In the genomic region with DNA sequence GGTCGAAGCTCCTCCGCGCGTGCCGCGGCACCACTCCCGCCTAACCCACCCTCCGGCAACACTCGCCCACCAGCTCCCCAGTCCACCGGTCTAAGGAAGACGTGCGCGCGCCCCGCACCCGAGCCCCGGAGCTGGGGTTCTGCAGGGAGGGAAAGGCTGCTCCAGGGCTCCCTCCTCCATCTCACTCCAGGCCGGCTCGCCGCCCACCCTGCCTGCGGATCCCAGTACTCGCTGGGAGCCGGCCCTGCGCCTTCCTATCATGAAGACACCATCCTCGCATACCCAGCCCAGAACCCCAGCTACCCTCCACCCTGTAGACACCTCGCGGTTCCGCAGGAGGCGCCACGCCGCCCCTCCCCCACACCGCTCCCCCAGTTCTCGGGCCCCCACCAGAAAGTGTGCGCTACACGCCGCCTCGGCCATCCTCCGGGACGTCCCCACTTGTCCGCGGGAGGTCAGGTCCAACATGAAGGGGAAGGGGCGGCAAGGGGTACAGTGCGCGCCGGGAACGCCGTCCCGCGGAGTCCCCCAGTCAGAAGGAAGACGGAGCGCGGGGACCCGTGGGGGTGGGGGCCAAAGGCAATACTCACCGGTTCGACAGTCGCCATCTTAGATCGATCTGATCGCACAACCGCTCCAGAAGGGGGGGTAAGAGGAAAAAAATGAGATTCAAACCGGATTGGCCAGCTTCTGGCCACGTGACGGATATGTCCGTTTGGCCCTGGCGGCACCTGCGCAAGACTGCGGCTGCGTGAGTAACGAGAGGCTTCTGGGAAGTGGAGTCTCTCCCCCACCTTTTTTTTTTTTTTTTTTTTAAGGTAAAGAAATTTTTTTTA, we compare ENCODE assay signal across 8 cellular contexts. TPM values are rescaled to one million over a fixed set of nuclear protein-coding genes. Genes with fewer than 3 reads are reported as not detected.
DNase-seq lines count a peak whose midpoint lies in the region; ATAC-seq, FAIRE-seq and TF ChIP-seq lines count a peak whose summit lies in the region.

A gene with protein sequence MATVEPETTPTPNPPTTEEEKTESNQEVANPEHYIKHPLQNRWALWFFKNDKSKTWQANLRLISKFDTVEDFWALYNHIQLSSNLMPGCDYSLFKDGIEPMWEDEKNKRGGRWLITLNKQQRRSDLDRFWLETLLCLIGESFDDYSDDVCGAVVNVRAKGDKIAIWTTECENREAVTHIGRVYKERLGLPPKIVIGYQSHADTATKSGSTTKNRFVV (minus strand): TSS at position 629 of the 836 bp plus-strand sequence. CDS start 21 bp downstream, at position 608.

- ATAC-seq in HG03457 (IDR thresholded peaks at IDR 0.05; ENCODE audit: unreplicated experiment): peak; percentile 59

- peak within 1 kb of the TSS; percentile 95 for H3K27ac ChIP-seq in cingulate gyrus (ENCODE audit: low read depth, low read length)

- peak; percentile 94 for DNase-seq in BJ (ENCODE audit: low read depth)
- peak; percentile 54 for DNase-seq in GM19239 (ENCODE audit: insufficient read length, low spot score)
- peak; percentile 68 for DNase-seq in NCI-H524 treated with DMSO at 0.1 percent for 48 hours (lab: John Stamatoyannopoulos, UW)
- DNase-seq in activated CD4-positive, alpha-beta T cell treated with anti-CD3 and anti-CD28 coated beads for 4 hours: peak; percentile 94 to 96
- peak; percentile 100 for DNase-seq in kidney tubule cell (ENCODE audit: low spot score)
- peak; percentile 74 to 92 (median 90) for DNase-seq in stimulated activated CD4-positive, alpha-beta T cell treated with anti-CD3 and anti-CD28 coated beads, Interleukin-1b, Interleukin-23, amount 100 ng/mL, for 24 hours (ENCODE audit: low read depth in 4 of 4, low spot score in 1 of 4)

- no peaks in the 10 kb centered on the region for H3K36me3 ChIP-seq in BJ (ENCODE audit: control insufficient read depth, insufficient read depth, low read length)

- TF ChIP-seq CTCF in BJ (IDR thresholded peaks at IDR 0.05; ENCODE audit: insufficient read depth, low read depth, low read length): no peak; the same call in 1 of the 2 replicates

- CTCF ChIA-PET in BJ (lab: Yijun Ruan, JAX): interaction anchor here (0.6 to 3.0 kb wide), 11 partner anchors 10 to 535 kb away, joined by 3 to 8 read pairs (median 3); no protein-coding TSS in a partner anchor

- POLR2A ChIA-PET in BJ (lab: Charles Lee): interaction anchor here (0.7 kb wide), 2 partner anchors 22 to 638 kb away, joined by 4 to 9 read pairs; no protein-coding TSS in a partner anchor

- H3K4me3 ChIP-seq in BJ (ENCODE audit: low read depth, low read length): peak within 1 kb of the TSS; percentile 81

- peak; percentile 67 for FAIRE-seq in GM19239 (lab: Jason Lieb, UNC)

- H3K27me3 ChIP-seq in BJ (ENCODE audit: control insufficient read depth, insufficient read depth, low read length): no peaks in the 10 kb centered on the region

RNA-seq across cellular contexts. Expression of the gene that starts here (rescaled TPM):
- polyA plus RNA-seq in BJ (2011; rRNA removed): 24.6 and 79.1 TPM in 2 replicates
- polyA minus RNA-seq in BJ (2011; rRNA and poly(A)+ RNA removed): 22.1 and 31.5 TPM in 2 replicates

Comparison
In these comparisons a context has a peak if more than half of its experiments do, and no peak if none do; other contexts are left out.
1. Peak in every context shown above with its lines: DNase-seq, ATAC-seq, H3K4me3 ChIP-seq and H3K27ac ChIP-seq.